ENCODE assay signal across 28 cellular contexts in genomic region chr10:102727037-102727818, GRCh38. TPM values are rescaled to one million over a fixed set of nuclear protein-coding genes. Genes with fewer than 3 reads are reported as not detected.
DNase-seq lines count a peak whose midpoint lies in the region; ATAC-seq, FAIRE-seq and TF ChIP-seq lines count a peak whose summit lies in the region.
"Had no signal": no experiment of that assay in that cellular context is flagged by ENCODE, and none has a peak within 500 bp of the region (broad histone marks: within the 10 kb centered on the region; RNA-seq: fewer than 3 reads in every experiment).

No MANE protein-coding gene starts in this region.

- no peak for TF ChIP-seq CTCF in left ventricle myocardium inferior (IDR thresholded peaks at IDR 0.05; ENCODE audit: borderline replicate concordance)
- TF ChIP-seq CTCF in activated CD8-positive, alpha-beta T cell treated with anti-CD3 and anti-CD28 coated beads for 36 hours (IDR thresholded peaks at IDR 0.05): no peak

- H3K36me3 ChIP-seq in left ventricle myocardium inferior: peaks cover 4% of the 10 kb centered on the region
- peaks cover 0 to 13% (median 0%) of the 10 kb centered on the region in 5 donors for H3K36me3 ChIP-seq in subcutaneous abdominal adipose tissue (ENCODE audit: control insufficient read depth in 5 of 5, insufficient read depth in 5 of 5, low read length in 5 of 5)

- TF ChIP-seq POLR2A in GM12892 (IDR thresholded peaks at IDR 0.05; ENCODE audit: low read depth, low read length): no peak

- H3K9me3 ChIP-seq in left ventricle myocardium inferior (replicated peaks): no peaks in the 10 kb centered on the region
- no peaks in the 10 kb centered on the region for H3K9me3 ChIP-seq in subcutaneous abdominal adipose tissue (ENCODE audit: control insufficient read depth in 5 of 5, low read length in 5 of 5)
- H3K9me3 ChIP-seq: esophagus squamous epithelium, SK-N-SH, suprapubic skin had no signal

- H3K27ac ChIP-seq in left ventricle myocardium inferior (replicated peaks) (peak overlapping the region; percentile 35), subcutaneous abdominal adipose tissue (ENCODE audit: low read depth, low read length) (no peak overlapping the region)
- H3K27ac ChIP-seq: esophagus squamous epithelium, suprapubic skin had no signal

- H3K4me3 Mint-ChIP-seq in activated CD8-positive, alpha-beta T cell treated with anti-CD3 and anti-CD28 coated beads for 36 hours: no peak overlapping the region
- H3K4me3 Mint-ChIP-seq: H9, neural crest cell had no signal

- H3K36me3 Mint-ChIP-seq in activated CD8-positive, alpha-beta T cell treated with anti-CD3 and anti-CD28 coated beads for 36 hours (ENCODE audit: low read depth): peaks cover 39% of the 10 kb centered on the region

- no peak for ATAC-seq in Right ventricle myocardium inferior
- ATAC-seq in activated CD8-positive, alpha-beta T cell treated with anti-CD3 and anti-CD28 coated beads for 36 hours: no peak
- ATAC-seq in left lobe of liver: peak; percentile 24
- ATAC-seq in HG02588 (IDR thresholded peaks at IDR 0.05; ENCODE audit: unreplicated experiment): no peak

- CTCF ChIA-PET in activated CD8-positive, alpha-beta T cell treated with anti-CD3 and anti-CD28 coated beads for 36 hours (lab: Charles Lee): interaction anchor here (1.2 to 2.3 kb wide), 5 partner anchors 13 to 175 kb away, joined by 3 to 8 read pairs (median 5); partner anchors contain the start of gene SFXN2

- H3K9me3 Mint-ChIP-seq in activated CD8-positive, alpha-beta T cell treated with anti-CD3 and anti-CD28 coated beads for 36 hours: no peaks in the 10 kb centered on the region

- peak overlapping the region; percentile 13 for H3K27ac Mint-ChIP-seq in activated CD8-positive, alpha-beta T cell treated with anti-CD3 and anti-CD28 coated beads for 36 hours

- DNase-seq in left ventricle myocardium inferior (no peak), Right ventricle myocardium inferior (ENCODE audit: missing footprints) (no peak), left lobe of liver (ENCODE audit: low spot score) (no peak), NCI-H2227 (lab: John Stamatoyannopoulos, UW; ENCODE audit: unreplicated experiment) (no peak), GM12892 (ENCODE audit: insufficient read length) (no peak)
- DNase-seq in activated CD8-positive, alpha-beta T cell treated with anti-CD3 and anti-CD28 coated beads for 36 hours: no peak
- DNase-seq: ACHN; activated CD4-positive, alpha-beta T cell treated with anti-CD3 and anti-CD28 coated beads for 48 hours; DND-41; effector memory CD4-positive, alpha-beta T cell; esophagus squamous epithelium; H9; Karpas-422; MV-4-11; NCI-H1694; NCI-H69; SK-N-SH; small intestine; stimulated activated CD4-positive, alpha-beta T cell treated with anti-CD3 and anti-CD28 coated beads, Interleukin-1b, Interleukin-23, amount 100 ng/mL, for 48 hours; T-helper 2 cell had no signal

- H3K9ac ChIP-seq in subcutaneous abdominal adipose tissue (ENCODE audit: low read length in 5 of 5): peak overlapping the region in 2 of 5 donors; percentile 2 to 44
- H3K9ac ChIP-seq: SK-N-SH had no signal

- intact Hi-C loops in left ventricle myocardium inferior (cut with micrococcal nuclease): loop anchor here (5.0 kb wide), 1 partner anchor 175 kb away; no protein-coding TSS in a partner anchor
- intact Hi-C loops in Right ventricle myocardium inferior (cut with DNase I): loop anchor here (10.0 kb wide), 2 partner anchors 338 to 518 kb away; partner anchors contain the start of gene RPEL1
- intact Hi-C loops in activated CD8-positive, alpha-beta T cell treated with anti-CD3 and anti-CD28 coated beads for 36 hours (cut with micrococcal nuclease): no loop called here

- FAIRE-seq in GM12892 (lab: Jason Lieb, UNC): no peak
- FAIRE-seq: frontal cortex, small intestine, urothelium cell line had no signal

- peaks cover 10% of the 10 kb centered on the region for H3K4me1 ChIP-seq in left ventricle myocardium inferior
- H3K4me1 ChIP-seq in subcutaneous abdominal adipose tissue (ENCODE audit: control insufficient read depth in 5 of 5, insufficient read depth in 5 of 5, low read length in 5 of 5): peaks cover 4 to 31% (median 7%) of the 10 kb centered on the region in 5 donors
- H3K4me1 ChIP-seq: suprapubic skin had no signal

- no peaks in the 10 kb centered on the region for H3K27me3 Mint-ChIP-seq in activated CD8-positive, alpha-beta T cell treated with anti-CD3 and anti-CD28 coated beads for 36 hours

- H3K4me1 Mint-ChIP-seq in activated CD8-positive, alpha-beta T cell treated with anti-CD3 and anti-CD28 coated beads for 36 hours (ENCODE audit: low read depth): peaks cover 12% of the 10 kb centered on the region
- H3K4me1 Mint-ChIP-seq: H9 had no signal

- POLR2A ChIA-PET in activated CD8-positive, alpha-beta T cell treated with anti-CD3 and anti-CD28 coated beads for 36 hours (lab: Charles Lee): no interaction called here

- no peaks in the 10 kb centered on the region for H3K27me3 ChIP-seq in left ventricle myocardium inferior (ENCODE audit: low read depth)
- H3K27me3 ChIP-seq in subcutaneous abdominal adipose tissue (ENCODE audit: control insufficient read depth in 5 of 5, insufficient read depth in 4 of 5, low read length in 5 of 5): no peaks in the 10 kb centered on the region
- H3K27me3 ChIP-seq: BLaER1 treated with 17β-estradiol and CSF1 and Interleukin-3, amounts not matched to agents 10 nM and 100 nM; esophagus squamous epithelium; suprapubic skin had no signal

- H3K4me3 ChIP-seq in left ventricle myocardium inferior: peak overlapping the region; percentile 32
- H3K4me3 ChIP-seq in subcutaneous abdominal adipose tissue (ENCODE audit: low read depth in 1 of 5, low read length in 5 of 5): peak overlapping the region in 4 of 5 donors; percentile 6 to 38 (median 31)
- H3K4me3 ChIP-seq: esophagus squamous epithelium, lung, suprapubic skin had no signal

RNA-seq across cellular contexts. Expression of gene SFXN2, which starts 12.8 kb away (rescaled TPM):
- 1.6 TPM for total RNA-seq in left ventricle myocardium inferior
- total RNA-seq in Right ventricle myocardium inferior: 0.68 TPM
- total RNA-seq in activated CD8-positive, alpha-beta T cell treated with anti-CD3 and anti-CD28 coated beads for 36 hours: 10 to 100 TPM; 12.8 to 16.3 TPM
- total RNA-seq in left lobe of liver: 25.5 TPM
- 14.1 TPM for polyA plus RNA-seq in GM12892 (2012; ENCODE audit: missing spikeins)

RNA-seq across cellular contexts. Expression of gene ARL3, which starts 13.0 kb away (rescaled TPM):
- total RNA-seq in left ventricle myocardium inferior (13.4 TPM), Right ventricle myocardium inferior (15.4 TPM), left lobe of liver (2.5 TPM)
- total RNA-seq in activated CD8-positive, alpha-beta T cell treated with anti-CD3 and anti-CD28 coated beads for 36 hours: 1 to 10 TPM; 5.3 to 6.2 TPM
- polyA plus RNA-seq in GM12892 (2012; ENCODE audit: missing spikeins): 14.1 TPM

RNA-seq across cellular contexts. Expression of gene WBP1L, which starts 16.5 kb away (rescaled TPM):
- total RNA-seq in left ventricle myocardium inferior (22.6 TPM), Right ventricle myocardium inferior (25.9 TPM), left lobe of liver (33.0 TPM)
- 10 to 100 TPM; 11.4 to 12.7 TPM for total RNA-seq in activated CD8-positive, alpha-beta T cell treated with anti-CD3 and anti-CD28 coated beads for 36 hours
- polyA plus RNA-seq in GM12892 (2012; ENCODE audit: missing spikeins): 9.7 TPM
